In the genomic region with DNA sequence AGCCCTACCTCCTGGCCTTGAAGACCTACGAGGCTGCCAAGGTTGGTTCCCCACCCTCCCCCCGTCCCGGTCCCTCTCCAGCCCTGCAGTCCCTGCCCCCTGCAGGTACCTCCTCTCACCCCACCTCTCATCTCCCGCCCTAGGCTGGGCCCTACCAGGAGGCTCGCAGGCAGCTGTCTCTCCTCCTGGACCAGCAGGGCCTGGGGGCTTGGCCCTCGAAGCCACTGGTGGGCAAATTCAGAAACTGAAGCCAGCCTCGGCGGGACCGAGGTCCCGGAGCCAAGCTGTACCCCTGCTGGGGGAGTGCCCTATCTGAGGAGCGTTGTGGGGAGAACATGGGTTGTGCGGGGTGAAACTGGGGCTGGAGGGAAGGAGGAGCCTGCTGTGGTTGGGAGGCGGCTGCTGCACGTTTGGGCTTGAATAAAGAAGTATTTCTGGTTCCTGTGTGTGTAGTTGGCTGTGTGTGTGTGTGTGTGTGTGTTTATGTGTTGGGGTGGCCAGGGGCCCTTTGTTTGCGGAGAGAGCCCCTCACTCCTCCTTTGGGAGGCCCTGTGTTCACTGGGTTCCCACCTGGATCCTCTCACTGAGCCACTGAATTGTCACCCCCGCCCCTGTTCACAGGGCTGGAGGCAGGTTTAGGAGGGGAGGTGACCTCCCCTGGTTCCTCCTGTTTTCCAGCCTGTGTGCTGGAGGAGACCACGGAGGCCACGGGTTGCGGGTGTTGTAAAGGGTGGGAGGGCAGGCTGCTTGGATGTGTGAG, we compare ENCODE assay signal across 21 cellular contexts. TPM values are rescaled to one million over a fixed set of nuclear protein-coding genes. Genes with fewer than 3 reads are reported as not detected.
DNase-seq lines count a peak whose midpoint lies in the region; ATAC-seq, FAIRE-seq and TF ChIP-seq lines count a peak whose summit lies in the region.
"Had no signal": no experiment of that assay in that cellular context is flagged by ENCODE, and none has a peak within 500 bp of the region (broad histone marks: within the 10 kb centered on the region; RNA-seq: fewer than 3 reads in every experiment).

No MANE protein-coding gene starts in this region.

- peaks cover 13% of the 10 kb centered on the region for H3K9me3 Mint-ChIP-seq in glutamatergic neuron (ENCODE audit: unreplicated experiment)
- no peaks in the 10 kb centered on the region for H3K9me3 Mint-ChIP-seq in endothelial cell (ENCODE audit: unreplicated experiment)
- H3K9me3 Mint-ChIP-seq: CD4-positive, alpha-beta memory T cell had no signal

- H3K27me3 Mint-ChIP-seq in glutamatergic neuron (ENCODE audit: unreplicated experiment) (peaks cover 17% of the 10 kb centered on the region), endothelial cell (ENCODE audit: unreplicated experiment) (peaks cover 4% of the 10 kb centered on the region)
- H3K27me3 Mint-ChIP-seq: activated CD4-positive, alpha-beta T cell treated with anti-CD3 and anti-CD28 coated beads for 36 hours; CD4-positive, alpha-beta memory T cell had no signal

- H3K4me3 Mint-ChIP-seq in glutamatergic neuron (ENCODE audit: unreplicated experiment) (peak overlapping the region; percentile 55), endothelial cell (ENCODE audit: unreplicated experiment) (no peak overlapping the region)
- H3K4me3 Mint-ChIP-seq: activated CD4-positive, alpha-beta T cell treated with anti-CD3 and anti-CD28 coated beads for 36 hours; CD4-positive, alpha-beta memory T cell had no signal

- H3K4me1 Mint-ChIP-seq in glutamatergic neuron (ENCODE audit: low read depth, unreplicated experiment) = peaks cover 28% of the 10 kb centered on the region
- peaks cover 17% of the 10 kb centered on the region for H3K4me1 Mint-ChIP-seq in endothelial cell (ENCODE audit: unreplicated experiment)

- H3K36me3 Mint-ChIP-seq in glutamatergic neuron (ENCODE audit: unreplicated experiment) (no peaks in the 10 kb centered on the region), endothelial cell (ENCODE audit: low read depth, unreplicated experiment) (no peaks in the 10 kb centered on the region)
- H3K36me3 Mint-ChIP-seq: CD4-positive, alpha-beta memory T cell had no signal

- no peak overlapping the region for H3K9ac ChIP-seq in HepG2 (ENCODE audit: insufficient read depth, low read depth, low read length)

- TF ChIP-seq POLR2A in HepG2 (IDR thresholded peaks at IDR 0.05; ENCODE audit: insufficient read depth in 1 of 2, low read depth in 2 of 2, low read length in 2 of 2) = no peak
- no peak for TF ChIP-seq POLR2A in right lobe of liver (IDR thresholded peaks at IDR 0.05)

- DNase-seq in HepG2 (ENCODE audit: low spot score) (no peak), right lobe of liver (no peak), glutamatergic neuron (no peak), OCI-M1 (lab: John Stamatoyannopoulos, UW) (no peak), endothelial cell (ENCODE audit: low spot score) (no peak)
- no peak for DNase-seq in NK-92 treated with Interleukin-12 subunit alpha and Interleukin-12 subunit beta, amount 100 ng/mL, for 24 hours (lab: John Stamatoyannopoulos, UW)
- DNase-seq: activated CD4-positive, alpha-beta T cell treated with anti-CD3 and anti-CD28 coated beads for 36 hours; activated naive CD4-positive, alpha-beta T cell treated with Interleukin-2 at 50 U/mL for 16 hours; CD4-positive, alpha-beta memory T cell; foreskin fibroblast; KG1; NCI-H1092 treated with DMSO at 0.1 percent for 48 hours; NCI-H2081 treated with DMSO at 0.1 percent for 48 hours; NCI-H526; stimulated activated naive CD4-positive, alpha-beta T cell; T-helper 9 cell had no signal

- ATAC-seq in HepG2 = peak; percentile 56
- ATAC-seq in right lobe of liver = no peak
- ATAC-seq: activated CD4-positive, alpha-beta T cell treated with anti-CD3 and anti-CD28 coated beads for 36 hours had no signal

- no peaks in the 10 kb centered on the region for H4K20me1 ChIP-seq in HepG2 (ENCODE audit: insufficient read depth, low read length)

- H3K4me1 ChIP-seq in HepG2 (ENCODE audit: insufficient read depth, low read length) (no peaks in the 10 kb centered on the region), right lobe of liver (no peaks in the 10 kb centered on the region)
- H3K4me1 ChIP-seq: upper lobe of left lung had no signal

- no peaks in the 10 kb centered on the region for H3K79me2 ChIP-seq in HepG2 (ENCODE audit: insufficient read depth, low read length)

- no peak for TF ChIP-seq EP300 in HepG2 (IDR thresholded peaks at IDR 0.05; ENCODE audit: low read depth in 2 of 2, low read length in 2 of 2)
- TF ChIP-seq EP300 in HepG2 (CRISPR knock-in tag; IDR thresholded peaks at IDR 0.05; ENCODE audit: borderline replicate concordance) = no peak

- H3K27ac Mint-ChIP-seq in glutamatergic neuron (ENCODE audit: unreplicated experiment) (peak overlapping the region; percentile 28), endothelial cell (ENCODE audit: unreplicated experiment) (no peak overlapping the region)
- H3K27ac Mint-ChIP-seq: activated CD4-positive, alpha-beta T cell treated with anti-CD3 and anti-CD28 coated beads for 36 hours had no signal

- H3K4me3 ChIP-seq in HepG2 (replicated peaks in 1 of 3; ENCODE audit: insufficient read depth in 1 of 3, low read depth in 2 of 3, low read length in 3 of 3) (no peak overlapping the region), right lobe of liver (no peak overlapping the region)
- H3K4me3 ChIP-seq: upper lobe of left lung had no signal

- H3K27me3 ChIP-seq in HepG2 (ENCODE audit: control insufficient read depth in 1 of 2, insufficient read depth in 2 of 2, low read length in 2 of 2) (peaks cover 25 to 83% of the 10 kb centered on the region in 2 experiments; a peak in 4 of 5 replicates), right lobe of liver (no peaks in the 10 kb centered on the region)
- H3K27me3 ChIP-seq: upper lobe of left lung had no signal

- H3K4me2 ChIP-seq in HepG2 (ENCODE audit: low read depth, low read length) = peak overlapping the region; percentile 13; the same call in 1 of the 2 replicates

- H3K36me3 ChIP-seq in HepG2 (replicated peaks in 1 of 2; ENCODE audit: control insufficient read depth in 1 of 2, insufficient read depth in 2 of 2, low read length in 2 of 2) (no peaks in the 10 kb centered on the region), right lobe of liver (no peaks in the 10 kb centered on the region)
- H3K36me3 ChIP-seq: upper lobe of left lung had no signal

- no peak for FAIRE-seq in HepG2 (lab: Jason Lieb, UNC)
- FAIRE-seq: astrocyte had no signal

- no peak for TF ChIP-seq RAD21 in HepG2 (CRISPR knock-in tag; IDR thresholded peaks at IDR 0.05)

- WGBS in HepG2 (ENCODE audit: low lambda C conversion rate) = 12% methylated on average over 17 of the region's 19 CpGs
- WGBS in right lobe of liver (ENCODE audit: insufficient coverage, low coverage, low lambda C conversion rate, missing lambda C conversion rate) = 65% methylated on average over 10 of the region's 19 CpGs

- CTCF ChIA-PET in HepG2 (lab: Yijun Ruan, JAX; ENCODE audit: low intra/inter-chr PET ratio, low total read pairs) = no interaction called here

- no peak overlapping the region for H2AFZ ChIP-seq in HepG2 (ENCODE audit: low read length)

- POLR2A ChIA-PET in HepG2 (lab: Yijun Ruan, JAX) = no interaction called here

- intact Hi-C loops in HepG2 (cut with micrococcal nuclease; ENCODE audit: unreplicated experiment) (loop anchor here (5.0 kb wide), 1 partner anchor 535 kb away; no protein-coding TSS in a partner anchor), right lobe of liver (cut with DNase I) (no loop called here)

- in situ Hi-C loops in HepG2 (cut with HindIII; ENCODE audit: extremely low pct_ligation_motif_present, low pct_unique_long_range_greater_than_20kb) = loop anchor here (25.0 kb wide), 1 partner anchor 235 kb away; a partner anchor contains a TSS

- TF ChIP-seq CTCF in HepG2 (CRISPR knock-in tag; IDR thresholded peaks at IDR 0.05) (no peak), right lobe of liver (IDR thresholded peaks at IDR 0.05) (no peak), glutamatergic neuron (IDR thresholded peaks at IDR 0.05; ENCODE audit: partially characterized antibody, unreplicated experiment) (no peak), endothelial cell (IDR thresholded peaks at IDR 0.05; ENCODE audit: unreplicated experiment) (no peak)

- no peaks in the 10 kb centered on the region for H3K9me3 ChIP-seq in HepG2 (ENCODE audit: low read length)
- no peaks in the 10 kb centered on the region for H3K9me3 ChIP-seq in right lobe of liver
- H3K9me3 ChIP-seq: upper lobe of left lung had no signal

- BruUV-seq in HepG2 (replicated peaks; lab: Mats Ljungman, UMichigan) = no TSS peak

- H3K27ac ChIP-seq in HepG2 (ENCODE audit: extremely low read length, insufficient read depth, low read length) = no peak overlapping the region
- no peak overlapping the region for H3K27ac ChIP-seq in right lobe of liver
- H3K27ac ChIP-seq: upper lobe of left lung had no signal

RNA-seq across cellular contexts. Expression of a gene that starts 6.0 kb away (rescaled TPM):
- not detected in 2 replicates for total RNA-seq in HepG2 (2016; rRNA removed; fragmentation: Illumina TruSeq; extraction: Trizol)
- total RNA-seq in HepG2 (2016; cell fraction: cytosol; rRNA removed; fragmentation: Illumina TruSeq; extraction: Trizol; ENCODE audit: low read depth) = not detected in 2 replicates
- total RNA-seq in HepG2 (2016; cell fraction: insoluble cytoplasmic fraction; rRNA removed; fragmentation: Illumina TruSeq; extraction: Trizol) = not detected in 2 replicates
- total RNA-seq in HepG2 (2016; cell fraction: membrane; rRNA removed; fragmentation: Illumina TruSeq; extraction: Trizol) = not detected in 2 replicates
- total RNA-seq in HepG2 (2016; cell fraction: nucleus; rRNA removed; fragmentation: Illumina TruSeq; extraction: Trizol) = not detected in 2 replicates
- polyA plus RNA-seq in HepG2 (2011; rRNA removed) = not detected in 2 replicates
- polyA plus RNA-seq in HepG2 (2011; cell fraction: cytosol; rRNA removed) = 0.03 TPM in 1 of 2 replicates, not detected in the other
- polyA plus RNA-seq in HepG2 (2011; cell fraction: nucleus; rRNA removed) = not detected in 2 replicates
- polyA plus RNA-seq in HepG2 (2012) = not detected in 2 replicates
- not detected in 2 replicates for polyA plus RNA-seq in HepG2 (2016; cell fraction: cytosol; fragmentation: Illumina TruSeq; extraction: Trizol; ENCODE audit: low read depth)
- not detected in 2 replicates for polyA plus RNA-seq in HepG2 (2016; cell fraction: insoluble cytoplasmic fraction; fragmentation: Illumina TruSeq; extraction: Trizol; ENCODE audit: low read depth)
- not detected in 2 replicates for polyA plus RNA-seq in HepG2 (2016; cell fraction: membrane; fragmentation: Illumina TruSeq; extraction: Trizol; ENCODE audit: low read depth)
- polyA plus RNA-seq in HepG2 (2016; cell fraction: nucleus; fragmentation: Illumina TruSeq; extraction: Trizol; ENCODE audit: insufficient read depth, low read depth) = not detected in 2 replicates
- polyA minus RNA-seq in HepG2 (2011; rRNA and poly(A)+ RNA removed; ENCODE audit: low replicate concordance) = not detected in 2 replicates
- polyA minus RNA-seq in HepG2 (2011; cell fraction: cytosol; rRNA and poly(A)+ RNA removed) = not detected in 2 replicates
- not detected in 2 replicates for polyA minus RNA-seq in HepG2 (2011; cell fraction: nucleus; rRNA and poly(A)+ RNA removed)
- total RNA-seq in right lobe of liver = 1 to 10 TPM in 1 of 6 experiments, under 1 TPM in 1, not detected in 4; 0.87 to 1.0 TPM
- total RNA-seq in glutamatergic neuron (ENCODE audit: unreplicated experiment) = not detected
- total RNA-seq in endothelial cell (ENCODE audit: unreplicated experiment) = 0.87 TPM
- total RNA-seq: A673; astrocyte; CD4-positive, alpha-beta memory T cell; mononuclear cell; OCI-LY7 had no signal
- polyA plus RNA-seq: CD4-positive, alpha-beta memory T cell had no signal

RNA-seq across cellular contexts. Expression of a gene that starts 10.1 kb away (rescaled TPM):
- total RNA-seq in HepG2 (2016; rRNA removed; fragmentation: Illumina TruSeq; extraction: Trizol) = 8.3 and 15.6 TPM in 2 replicates
- 9.0 and 11.9 TPM in 2 replicates for total RNA-seq in HepG2 (2016; cell fraction: cytosol; rRNA removed; fragmentation: Illumina TruSeq; extraction: Trizol; ENCODE audit: low read depth)
- total RNA-seq in HepG2 (2016; cell fraction: insoluble cytoplasmic fraction; rRNA removed; fragmentation: Illumina TruSeq; extraction: Trizol) = 5.7 and 17.7 TPM in 2 replicates
- 9.2 and 10.3 TPM in 2 replicates for total RNA-seq in HepG2 (2016; cell fraction: membrane; rRNA removed; fragmentation: Illumina TruSeq; extraction: Trizol)
- 33.5 and 39.8 TPM in 2 replicates for total RNA-seq in HepG2 (2016; cell fraction: nucleus; rRNA removed; fragmentation: Illumina TruSeq; extraction: Trizol)
- 20.8 and 25.2 TPM in 2 replicates for polyA plus RNA-seq in HepG2 (2011; rRNA removed)
- polyA plus RNA-seq in HepG2 (2011; cell fraction: cytosol; rRNA removed) = 6.5 and 8.8 TPM in 2 replicates
- polyA plus RNA-seq in HepG2 (2011; cell fraction: nucleus; rRNA removed) = 318 and 424 TPM in 2 replicates
- 24.5 and 34.3 TPM in 2 replicates for polyA plus RNA-seq in HepG2 (2012)
- 1.1 and 1.7 TPM in 2 replicates for polyA plus RNA-seq in HepG2 (2016; cell fraction: cytosol; fragmentation: Illumina TruSeq; extraction: Trizol; ENCODE audit: low read depth)
- polyA plus RNA-seq in HepG2 (2016; cell fraction: insoluble cytoplasmic fraction; fragmentation: Illumina TruSeq; extraction: Trizol; ENCODE audit: low read depth) = 9.1 and 13.0 TPM in 2 replicates
- polyA plus RNA-seq in HepG2 (2016; cell fraction: membrane; fragmentation: Illumina TruSeq; extraction: Trizol; ENCODE audit: low read depth) = 1.9 and 2.6 TPM in 2 replicates
- 119 and 132 TPM in 2 replicates for polyA plus RNA-seq in HepG2 (2016; cell fraction: nucleus; fragmentation: Illumina TruSeq; extraction: Trizol; ENCODE audit: insufficient read depth, low read depth)
- 40.8 and 57.1 TPM in 2 replicates for polyA minus RNA-seq in HepG2 (2011; rRNA and poly(A)+ RNA removed; ENCODE audit: low replicate concordance)
- 4.0 and 5.1 TPM in 2 replicates for polyA minus RNA-seq in HepG2 (2011; cell fraction: cytosol; rRNA and poly(A)+ RNA removed)
- 62.5 and 75.1 TPM in 2 replicates for polyA minus RNA-seq in HepG2 (2011; cell fraction: nucleus; rRNA and poly(A)+ RNA removed)
- 10 to 100 TPM; 11.0 to 28.3 (median 19.3) TPM for total RNA-seq in right lobe of liver
- 74.7 TPM for total RNA-seq in glutamatergic neuron (ENCODE audit: unreplicated experiment)
- 73.6 TPM for total RNA-seq in endothelial cell (ENCODE audit: unreplicated experiment)

RNA-seq across cellular contexts. Expression of a gene that starts 42.9 kb away (rescaled TPM):
- not detected in 2 replicates for total RNA-seq in HepG2 (2016; rRNA removed; fragmentation: Illumina TruSeq; extraction: Trizol)
- total RNA-seq in HepG2 (2016; cell fraction: cytosol; rRNA removed; fragmentation: Illumina TruSeq; extraction: Trizol; ENCODE audit: low read depth) = not detected in 2 replicates
- total RNA-seq in HepG2 (2016; cell fraction: insoluble cytoplasmic fraction; rRNA removed; fragmentation: Illumina TruSeq; extraction: Trizol) = not detected in 2 replicates
- not detected in 2 replicates for total RNA-seq in HepG2 (2016; cell fraction: membrane; rRNA removed; fragmentation: Illumina TruSeq; extraction: Trizol)
- not detected in 2 replicates for total RNA-seq in HepG2 (2016; cell fraction: nucleus; rRNA removed; fragmentation: Illumina TruSeq; extraction: Trizol)
- polyA plus RNA-seq in HepG2 (2011; rRNA removed) = not detected in 2 replicates
- not detected in 2 replicates for polyA plus RNA-seq in HepG2 (2011; cell fraction: cytosol; rRNA removed)
- not detected in 2 replicates for polyA plus RNA-seq in HepG2 (2011; cell fraction: nucleus; rRNA removed)
- not detected in 2 replicates for polyA plus RNA-seq in HepG2 (2012)
- not detected in 2 replicates for polyA plus RNA-seq in HepG2 (2016; cell fraction: cytosol; fragmentation: Illumina TruSeq; extraction: Trizol; ENCODE audit: low read depth)
- polyA plus RNA-seq in HepG2 (2016; cell fraction: insoluble cytoplasmic fraction; fragmentation: Illumina TruSeq; extraction: Trizol; ENCODE audit: low read depth) = not detected in 2 replicates
- not detected in 2 replicates for polyA plus RNA-seq in HepG2 (2016; cell fraction: membrane; fragmentation: Illumina TruSeq; extraction: Trizol; ENCODE audit: low read depth)
- not detected in 2 replicates for polyA plus RNA-seq in HepG2 (2016; cell fraction: nucleus; fragmentation: Illumina TruSeq; extraction: Trizol; ENCODE audit: insufficient read depth, low read depth)
- 0.02 TPM in 1 of 2 replicates, not detected in the other for polyA minus RNA-seq in HepG2 (2011; rRNA and poly(A)+ RNA removed; ENCODE audit: low replicate concordance)
- not detected in 2 replicates for polyA minus RNA-seq in HepG2 (2011; cell fraction: cytosol; rRNA and poly(A)+ RNA removed)
- polyA minus RNA-seq in HepG2 (2011; cell fraction: nucleus; rRNA and poly(A)+ RNA removed) = not detected in 2 replicates
- not detected for total RNA-seq in right lobe of liver
- total RNA-seq in glutamatergic neuron (ENCODE audit: unreplicated experiment) = not detected
- not detected for total RNA-seq in endothelial cell (ENCODE audit: unreplicated experiment)
- total RNA-seq: A673; activated CD4-positive, alpha-beta T cell treated with anti-CD3 and anti-CD28 coated beads for 36 hours; astrocyte; CD4-positive, alpha-beta memory T cell; mononuclear cell; OCI-LY7; upper lobe of left lung had no signal
- polyA plus RNA-seq: CD4-positive, alpha-beta memory T cell had no signal

RNA-seq across cellular contexts. Expression of a gene that starts 51.8 kb away (rescaled TPM):
- 0.04 TPM in 1 of 2 replicates, not detected in the other for total RNA-seq in HepG2 (2016; rRNA removed; fragmentation: Illumina TruSeq; extraction: Trizol)
- total RNA-seq in HepG2 (2016; cell fraction: cytosol; rRNA removed; fragmentation: Illumina TruSeq; extraction: Trizol; ENCODE audit: low read depth) = not detected in 2 replicates
- total RNA-seq in HepG2 (2016; cell fraction: insoluble cytoplasmic fraction; rRNA removed; fragmentation: Illumina TruSeq; extraction: Trizol) = 0.09 TPM in 1 of 2 replicates, not detected in the other
- 0.21 and 0.28 TPM in 2 replicates for total RNA-seq in HepG2 (2016; cell fraction: membrane; rRNA removed; fragmentation: Illumina TruSeq; extraction: Trizol)
- 0.22 and 0.25 TPM in 2 replicates for total RNA-seq in HepG2 (2016; cell fraction: nucleus; rRNA removed; fragmentation: Illumina TruSeq; extraction: Trizol)
- 0.07 TPM in 1 of 2 replicates, not detected in the other for polyA plus RNA-seq in HepG2 (2011; rRNA removed)
- not detected in 2 replicates for polyA plus RNA-seq in HepG2 (2011; cell fraction: cytosol; rRNA removed)
- polyA plus RNA-seq in HepG2 (2011; cell fraction: nucleus; rRNA removed) = 0.10 and 0.48 TPM in 2 replicates
- 0.09 TPM in 1 of 2 replicates, not detected in the other for polyA plus RNA-seq in HepG2 (2012)
- not detected in 2 replicates for polyA plus RNA-seq in HepG2 (2016; cell fraction: cytosol; fragmentation: Illumina TruSeq; extraction: Trizol; ENCODE audit: low read depth)
- polyA plus RNA-seq in HepG2 (2016; cell fraction: insoluble cytoplasmic fraction; fragmentation: Illumina TruSeq; extraction: Trizol; ENCODE audit: low read depth) = not detected in 2 replicates
- not detected in 2 replicates for polyA plus RNA-seq in HepG2 (2016; cell fraction: membrane; fragmentation: Illumina TruSeq; extraction: Trizol; ENCODE audit: low read depth)
- polyA plus RNA-seq in HepG2 (2016; cell fraction: nucleus; fragmentation: Illumina TruSeq; extraction: Trizol; ENCODE audit: insufficient read depth, low read depth) = 0.35 and 0.44 TPM in 2 replicates
- polyA minus RNA-seq in HepG2 (2011; rRNA and poly(A)+ RNA removed; ENCODE audit: low replicate concordance) = 0.37 TPM in 1 of 2 replicates, not detected in the other
- polyA minus RNA-seq in HepG2 (2011; cell fraction: cytosol; rRNA and poly(A)+ RNA removed) = not detected in 2 replicates
- polyA minus RNA-seq in HepG2 (2011; cell fraction: nucleus; rRNA and poly(A)+ RNA removed) = 0.37 TPM in 1 of 2 replicates, not detected in the other
- 1 to 10 TPM in 3 of 6 experiments, under 1 TPM in 1, not detected in 2; 0.37 to 5.6 (median 2.1) TPM for total RNA-seq in right lobe of liver
- total RNA-seq in glutamatergic neuron (ENCODE audit: unreplicated experiment) = 0.56 TPM
- 0.18 TPM for total RNA-seq in endothelial cell (ENCODE audit: unreplicated experiment)
- total RNA-seq: A673 had no signal

RNA-seq across cellular contexts. Expression of a gene that starts 51.9 kb away (rescaled TPM):
- 41.0 and 49.7 TPM in 2 replicates for total RNA-seq in HepG2 (2016; rRNA removed; fragmentation: Illumina TruSeq; extraction: Trizol)
- total RNA-seq in HepG2 (2016; cell fraction: cytosol; rRNA removed; fragmentation: Illumina TruSeq; extraction: Trizol; ENCODE audit: low read depth) = 7.8 and 9.0 TPM in 2 replicates
- total RNA-seq in HepG2 (2016; cell fraction: insoluble cytoplasmic fraction; rRNA removed; fragmentation: Illumina TruSeq; extraction: Trizol) = 44.0 and 52.4 TPM in 2 replicates
- total RNA-seq in HepG2 (2016; cell fraction: membrane; rRNA removed; fragmentation: Illumina TruSeq; extraction: Trizol) = 24.0 and 24.1 TPM in 2 replicates
- total RNA-seq in HepG2 (2016; cell fraction: nucleus; rRNA removed; fragmentation: Illumina TruSeq; extraction: Trizol) = 44.3 and 51.5 TPM in 2 replicates
- 38.5 and 49.2 TPM in 2 replicates for polyA plus RNA-seq in HepG2 (2011; rRNA removed)
- 16.7 and 25.9 TPM in 2 replicates for polyA plus RNA-seq in HepG2 (2011; cell fraction: cytosol; rRNA removed)
- 63.7 and 74.4 TPM in 2 replicates for polyA plus RNA-seq in HepG2 (2011; cell fraction: nucleus; rRNA removed)
- polyA plus RNA-seq in HepG2 (2012) = 37.4 and 44.3 TPM in 2 replicates
- 4.0 and 5.2 TPM in 2 replicates for polyA plus RNA-seq in HepG2 (2016; cell fraction: cytosol; fragmentation: Illumina TruSeq; extraction: Trizol; ENCODE audit: low read depth)
- polyA plus RNA-seq in HepG2 (2016; cell fraction: insoluble cytoplasmic fraction; fragmentation: Illumina TruSeq; extraction: Trizol; ENCODE audit: low read depth) = 31.8 and 35.8 TPM in 2 replicates
- polyA plus RNA-seq in HepG2 (2016; cell fraction: membrane; fragmentation: Illumina TruSeq; extraction: Trizol; ENCODE audit: low read depth) = 9.4 and 9.5 TPM in 2 replicates
- polyA plus RNA-seq in HepG2 (2016; cell fraction: nucleus; fragmentation: Illumina TruSeq; extraction: Trizol; ENCODE audit: insufficient read depth, low read depth) = 82.3 and 86.1 TPM in 2 replicates
- polyA minus RNA-seq in HepG2 (2011; rRNA and poly(A)+ RNA removed; ENCODE audit: low replicate concordance) = 16.9 and 31.3 TPM in 2 replicates
- polyA minus RNA-seq in HepG2 (2011; cell fraction: cytosol; rRNA and poly(A)+ RNA removed) = 17.4 and 22.4 TPM in 2 replicates
- polyA minus RNA-seq in HepG2 (2011; cell fraction: nucleus; rRNA and poly(A)+ RNA removed) = 37.8 and 49.3 TPM in 2 replicates
- total RNA-seq in right lobe of liver = 1 to 10 TPM; 4.3 to 8.1 (median 6.2) TPM
- total RNA-seq in glutamatergic neuron (ENCODE audit: unreplicated experiment) = 81.7 TPM
- 50.2 TPM for total RNA-seq in endothelial cell (ENCODE audit: unreplicated experiment)
